Comparison of ENCODE assay signal across 11 cellular contexts in genomic region chr11:44764583-44764982, GRCh38. TPM values are rescaled to one million over a fixed set of nuclear protein-coding genes. Genes with fewer than 3 reads are reported as not detected.
"Had no signal": no experiment of that assay in that cellular context is flagged by ENCODE, and none has a peak within 500 bp of the region (broad histone marks: within the 10 kb centered on the region; RNA-seq: fewer than 3 reads in every experiment).

No MANE protein-coding gene starts in this region.

- H3K27ac ChIP-seq: colonic mucosa, testis had no signal

- H3K4me1 ChIP-seq: colonic mucosa had no signal

- H3K4me3 ChIP-seq: colonic mucosa, esophagus squamous epithelium, testis had no signal

- H3K36me3 ChIP-seq: colonic mucosa, esophagus squamous epithelium had no signal

- DNase-seq: activated B cell treated with CpG ODN at 0.5 μM for 24 hours; activated CD4-positive, alpha-beta T cell treated with anti-CD3 and anti-CD28 coated beads, Interleukin-2, amount 10 ng/mL, durations not matched to agents 24 days and 14 days; activated CD8-positive, alpha-beta memory T cell treated with anti-CD3 and anti-CD28 coated beads for 24 hours; activated naive CD4-positive, alpha-beta T cell treated with anti-CD3 and anti-CD28 coated beads for 36 hours; activated naive CD8-positive, alpha-beta T cell treated with anti-CD3 and anti-CD28 coated beads, Interleukin-2, amount 50 U/mL, for 24 hours; colonic mucosa; esophagus squamous epithelium; naive B cell; retina; testis had no signal

- H3K9me3 ChIP-seq: colonic mucosa, esophagus squamous epithelium, testis had no signal

- H3K27me3 ChIP-seq: colonic mucosa, esophagus squamous epithelium, testis had no signal

RNA-seq across cellular contexts. Expression of gene TSPAN18, which starts 37.8 kb away (rescaled TPM):
- total RNA-seq: SK-MEL-5 had no signal
